ENCODE assay signal across 19 cellular contexts in genomic region chr2:118387509-118387908, GRCh38.
DNase-seq lines count a peak whose midpoint lies in the region; FAIRE-seq and TF ChIP-seq lines count a peak whose summit lies in the region.
"Had no signal": no experiment of that assay in that cellular context is flagged by ENCODE, and none has a peak within 500 bp of the region (broad histone marks: within the 10 kb centered on the region; RNA-seq: fewer than 3 reads in every experiment).

No MANE protein-coding gene starts in this region.

- no peaks in the 10 kb centered on the region for H3K4me1 Mint-ChIP-seq in glutamatergic neuron (ENCODE audit: low read depth, unreplicated experiment)

- POLR2A ChIA-PET in AG04449 (lab: Yijun Ruan, JAX): interaction anchor here (1.1 kb wide), 1 partner anchor 281 kb away, joined by 3 read pairs; no protein-coding TSS in a partner anchor

- DNase-seq in AG04449 (ENCODE audit: low read depth, low spot score) (peak; percentile 62), HS-27A (ENCODE audit: low read depth) (peak; percentile 66), bronchial epithelial cell (ENCODE audit: low read depth) (peak; percentile 93), kidney tubule cell (ENCODE audit: low spot score) (peak; percentile 74), glutamatergic neuron (no peak), NCI-H1092 (lab: John Stamatoyannopoulos, UW) (no peak), COR-L47 (lab: John Stamatoyannopoulos, UW) (no peak)
- DNase-seq in activated CD4-positive, alpha-beta T cell treated with anti-CD3 and anti-CD28 coated beads for 48 hours: no peak
- DNase-seq: BE2C, DMS79, esophagus squamous epithelium, midbrain, NCI-H1436 treated with DMSO at 0.1 percent for 48 hours, NCI-H446 treated with DMSO at 0.1 percent for 48 hours, OCI-M1 had no signal

- H3K36me3 Mint-ChIP-seq in glutamatergic neuron (ENCODE audit: unreplicated experiment): no peaks in the 10 kb centered on the region
- H3K36me3 Mint-ChIP-seq: activated naive CD8-positive, alpha-beta T cell had no signal

- H3K9me3 Mint-ChIP-seq in glutamatergic neuron (ENCODE audit: unreplicated experiment): no peaks in the 10 kb centered on the region

- CTCF ChIA-PET in AG04449 (lab: Yijun Ruan, JAX): interaction anchor here (0.9 to 3.8 kb wide), 5 partner anchors 44 to 493 kb away, joined by 3 to 25 read pairs (median 3); no protein-coding TSS in a partner anchor

- H3K27me3 Mint-ChIP-seq in glutamatergic neuron (ENCODE audit: unreplicated experiment): peaks cover 1% of the 10 kb centered on the region

- H3K27ac Mint-ChIP-seq in glutamatergic neuron (ENCODE audit: unreplicated experiment): no peak overlapping the region
- H3K27ac Mint-ChIP-seq: activated naive CD8-positive, alpha-beta T cell had no signal

- no peak for FAIRE-seq in bronchial epithelial cell (lab: Jason Lieb, UNC)
- FAIRE-seq: colon, GM12878 had no signal

- H3K27me3 ChIP-seq in bronchial epithelial cell (ENCODE audit: control insufficient read depth, insufficient read depth, low read length): no peaks in the 10 kb centered on the region
- H3K27me3 ChIP-seq: BE2C, esophagus squamous epithelium had no signal

- H3K36me3 ChIP-seq in bronchial epithelial cell (ENCODE audit: control insufficient read depth, insufficient read depth, low read length): no peaks in the 10 kb centered on the region
- H3K36me3 ChIP-seq: BE2C, esophagus squamous epithelium, thoracic aorta had no signal

- no peak for TF ChIP-seq CTCF in AG04449 (IDR thresholded peaks at IDR 0.05; ENCODE audit: insufficient read depth, low read length, missing control alignments)
- TF ChIP-seq CTCF in bronchial epithelial cell (IDR thresholded peaks at IDR 0.05; ENCODE audit: insufficient read depth, low read length, severe bottlenecking): no peak
- no peak for TF ChIP-seq CTCF in glutamatergic neuron (IDR thresholded peaks at IDR 0.05; ENCODE audit: partially characterized antibody, unreplicated experiment)

- H3K4me3 ChIP-seq in AG04449 (ENCODE audit: low read depth, low read length) (no peak overlapping the region), bronchial epithelial cell (ENCODE audit: low read depth, low read length) (no peak overlapping the region)
- H3K4me3 ChIP-seq: esophagus squamous epithelium, GM12878, thoracic aorta had no signal

- H3K4me3 Mint-ChIP-seq in glutamatergic neuron (ENCODE audit: unreplicated experiment): no peak overlapping the region
- H3K4me3 Mint-ChIP-seq: activated naive CD8-positive, alpha-beta T cell had no signal

Comparison
In these comparisons a context has a peak if more than half of its experiments do, and no peak if none do; other contexts are left out.
1. DNase-seq: peak in AG04449 (single experiment), HS-27A (single experiment), bronchial epithelial cell (single experiment) and kidney tubule cell (single experiment); none in glutamatergic neuron (single experiment), activated CD4-positive, alpha-beta T cell treated with anti-CD3 and anti-CD28 coated beads for 48 hours (single experiment), NCI-H1092 (single experiment) and COR-L47 (single experiment).